ENCODE assay signal across 30 cellular contexts in genomic region chr11:22583963-22584492, GRCh38.
"Had no signal": no experiment of that assay in that cellular context is flagged by ENCODE, and none has a peak within 500 bp of the region (broad histone marks: within the 10 kb centered on the region; RNA-seq: fewer than 3 reads in every experiment).

No MANE protein-coding gene starts in this region.

- H3K27ac Mint-ChIP-seq: activated CD4-positive, alpha-beta T cell treated with anti-CD3 and anti-CD28 coated beads, Interleukin-2, amount 10 ng/mL, durations not matched to agents 24 days and 14 days; activated CD8-positive, alpha-beta T cell treated with anti-CD3 and anti-CD28 coated beads for 36 hours; activated naive CD8-positive, alpha-beta T cell treated with anti-CD3 and anti-CD28 coated beads for 36 hours; activated T-cell treated with anti-CD3 and anti-CD28 coated beads, Interleukin-2, amount 50 U/mL, for 72 hours; activated T-helper 17 cell treated with anti-CD3 and anti-CD28 coated beads, Interleukin-2, amount 50 U/mL, for 72 hours had no signal

- H3K27me3 Mint-ChIP-seq: activated CD4-positive, alpha-beta T cell treated with anti-CD3 and anti-CD28 coated beads, Interleukin-2, amount 10 ng/mL, durations not matched to agents 24 days and 14 days had no signal

- H3K4me3 Mint-ChIP-seq: activated CD4-positive, alpha-beta T cell treated with anti-CD3 and anti-CD28 coated beads, Interleukin-2, amount 10 ng/mL, durations not matched to agents 24 days and 14 days; activated CD8-positive, alpha-beta T cell treated with anti-CD3 and anti-CD28 coated beads for 36 hours; activated naive CD8-positive, alpha-beta T cell treated with anti-CD3 and anti-CD28 coated beads for 36 hours; activated T-cell treated with anti-CD3 and anti-CD28 coated beads, Interleukin-2, amount 50 U/mL, for 72 hours; activated T-helper 17 cell treated with anti-CD3 and anti-CD28 coated beads, Interleukin-2, amount 50 U/mL, for 72 hours had no signal

- DNase-seq: activated CD4-positive, alpha-beta T cell treated with anti-CD3 and anti-CD28 coated beads, Interleukin-2, amount 10 ng/mL, durations not matched to agents 24 days and 14 days; activated CD4-positive, alpha-beta T cell treated with anti-CD3 and anti-CD28 coated beads, Interleukin-2, amount 50 U/mL, for 4 hours; activated CD8-positive, alpha-beta T cell treated with anti-CD3 and anti-CD28 coated beads for 36 hours; activated effector memory CD4-positive, alpha-beta T cell treated with anti-CD3 and anti-CD28 coated beads, Interleukin-2, amount 50 U/mL, for 16 hours; activated naive CD4-positive, alpha-beta T cell; activated naive CD4-positive, alpha-beta T cell treated with anti-CD3 and anti-CD28 coated beads, Interleukin-2, amount 50 U/mL, for 16 hours; activated naive CD8-positive, alpha-beta T cell treated with anti-CD3 and anti-CD28 coated beads for 36 hours; activated T-cell treated with anti-CD3 and anti-CD28 coated beads, Interleukin-2, amount 50 U/mL, for 1 hour; activated T-cell treated with anti-CD3 and anti-CD28 coated beads, Interleukin-2, amount 50 U/mL, for 72 hours; amniotic stem cell; aorta; brain microvascular endothelial cell; central memory CD4-positive, alpha-beta T cell; NCI-H1105; NCI-H1436; NCI-H1694; NCI-H1930; NCI-H2081 treated with DMSO at 0.1 percent for 48 hours; NCI-H345; NCI-H510A; NCI-H526; NCI-H82; NK-92 treated with Interleukin-12 subunit alpha and Interleukin-12 subunit beta, amount 100 ng/mL, for 24 hours; Right ventricle myocardium superior; SW 1271; T-helper 1 cell; T-helper 2 cell; T-helper 9 cell; WERI-Rb-1 had no signal

- ATAC-seq: activated CD8-positive, alpha-beta T cell treated with anti-CD3 and anti-CD28 coated beads for 36 hours; activated T-cell treated with anti-CD3 and anti-CD28 coated beads, Interleukin-2, amount 50 U/mL, for 72 hours; activated T-helper 17 cell treated with anti-CD3 and anti-CD28 coated beads, Interleukin-2, amount 50 U/mL, for 72 hours had no signal

- H3K9me3 Mint-ChIP-seq: activated CD4-positive, alpha-beta T cell treated with anti-CD3 and anti-CD28 coated beads, Interleukin-2, amount 10 ng/mL, durations not matched to agents 24 days and 14 days; activated CD8-positive, alpha-beta T cell treated with anti-CD3 and anti-CD28 coated beads for 36 hours; activated naive CD8-positive, alpha-beta T cell treated with anti-CD3 and anti-CD28 coated beads for 36 hours; activated T-cell treated with anti-CD3 and anti-CD28 coated beads, Interleukin-2, amount 50 U/mL, for 72 hours; activated T-helper 17 cell treated with anti-CD3 and anti-CD28 coated beads, Interleukin-2, amount 50 U/mL, for 72 hours had no signal

- H3K36me3 ChIP-seq: brain microvascular endothelial cell, WERI-Rb-1 had no signal

- H3K27me3 ChIP-seq: brain microvascular endothelial cell had no signal

- H3K4me1 Mint-ChIP-seq: activated CD4-positive, alpha-beta T cell treated with anti-CD3 and anti-CD28 coated beads, Interleukin-2, amount 10 ng/mL, durations not matched to agents 24 days and 14 days; activated naive CD8-positive, alpha-beta T cell treated with anti-CD3 and anti-CD28 coated beads for 36 hours; activated T-helper 17 cell treated with anti-CD3 and anti-CD28 coated beads, Interleukin-2, amount 50 U/mL, for 72 hours had no signal

- H3K27ac ChIP-seq: brain microvascular endothelial cell, WERI-Rb-1 had no signal

- H3K36me3 Mint-ChIP-seq: activated naive CD8-positive, alpha-beta T cell treated with anti-CD3 and anti-CD28 coated beads for 36 hours had no signal
